1 cellular context compared by ENCODE assay signal in the genomic region with DNA sequence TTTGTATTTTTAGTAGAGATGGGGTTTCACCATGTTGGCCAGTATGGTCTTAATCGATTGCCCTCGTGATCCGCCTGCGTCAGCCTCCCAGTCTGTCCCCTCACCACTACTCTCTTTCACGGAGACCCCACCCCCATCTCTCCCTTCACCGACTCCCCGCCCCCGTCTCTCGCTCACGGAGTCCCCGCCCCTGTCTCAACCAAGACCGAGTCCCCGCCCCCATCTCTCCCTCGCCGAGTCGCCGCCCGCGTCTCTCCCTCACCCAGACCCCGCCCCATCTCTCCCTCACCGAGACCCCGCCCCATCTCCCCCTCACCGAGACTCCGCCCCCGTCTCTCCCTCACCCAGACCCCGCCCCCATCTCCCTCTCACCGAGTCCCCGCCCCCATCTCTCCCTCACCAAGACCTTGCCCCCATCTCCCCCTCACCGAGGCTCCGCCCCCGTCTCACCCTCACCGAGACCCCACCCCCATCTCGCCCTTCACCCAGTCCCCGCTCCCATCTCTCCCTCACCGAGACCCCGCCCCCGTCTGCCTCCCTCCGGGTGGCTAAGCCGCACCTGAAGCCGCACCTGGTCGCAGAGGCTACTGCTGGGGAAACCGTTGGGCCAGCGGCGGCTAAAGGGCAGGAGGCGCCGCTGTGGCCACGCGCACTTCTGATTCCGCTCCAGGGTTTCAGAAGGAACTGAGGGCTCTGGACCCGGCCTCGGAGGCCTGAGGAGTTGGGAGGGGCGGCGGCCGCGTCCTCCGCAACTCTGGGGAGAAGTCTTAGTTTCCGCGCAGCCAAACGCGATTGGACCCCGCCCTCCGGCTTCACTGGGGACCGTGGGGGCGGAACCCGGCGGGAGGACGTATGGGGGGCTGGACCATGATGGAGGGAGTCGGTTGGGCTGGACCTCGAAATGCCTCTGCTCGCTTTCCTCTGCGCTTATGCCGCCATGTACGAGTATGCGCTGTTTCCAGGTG.
TF ChIP-seq lines count a peak whose summit lies in the region.

No MANE protein-coding gene starts in this region.

TF ChIP-seq in K562, 482 proteins besides CTCF, POLR2A, EP300 and RAD21 (continued from another document):
- TF ChIP-seq ZNF444 (CRISPR knock-in tag; IDR thresholded peaks at IDR 0.05) (no peak), ZNF586 (CRISPR knock-in tag; conservative IDR thresholded peaks at IDR 0.05) (no peak), ARHGAP35 (IDR thresholded peaks at IDR 0.05; ENCODE audit: partially characterized antibody) (no peak), FOXP4 (CRISPR knock-in tag; IDR thresholded peaks at IDR 0.05; ENCODE audit: borderline replicate concordance) (no peak), HMGN3 (IDR thresholded peaks at IDR 0.05; ENCODE audit: borderline replicate concordance, extremely low read depth, insufficient read length, low read depth, low read length) (peak; percentile 90), HDAC1 (IDR thresholded peaks at IDR 0.05) (peak in 1 of 2 experiments; percentile 91; a peak in 2 of 4 replicates), ZNF436 (CRISPR knock-in tag; IDR thresholded peaks at IDR 0.05) (no peak), ZNF23 (CRISPR knock-in tag; IDR thresholded peaks at IDR 0.05) (no peak), SMARCA4 (IDR thresholded peaks at IDR 0.05) (peak; percentile 40; the same call in 1 of the 2 replicates), RBM14 (IDR thresholded peaks at IDR 0.05; ENCODE audit: borderline replicate concordance, insufficient read depth, low read depth, low read length) (no peak), KDM5B (IDR thresholded peaks at IDR 0.05; ENCODE audit: insufficient replicate concordance, low read depth, low read length) (peak; percentile 83), MCM7 (IDR thresholded peaks at IDR 0.05) (no peak), STAT5A (IDR thresholded peaks at IDR 0.05; ENCODE audit: borderline replicate concordance, low read length) (no peak), HDAC2 (IDR thresholded peaks at IDR 0.05) (peak; percentile 67; the same call in 1 of the 2 replicates), KLF16 (IDR thresholded peaks at IDR 0.05) (no peak), POLR3A (IDR thresholded peaks at IDR 0.05; ENCODE audit: borderline replicate concordance, extremely low read depth, insufficient read depth, insufficient read length) (no peak), NCOR1 (IDR thresholded peaks at IDR 0.05) (peak; percentile 15; the same call in 1 of the 2 replicates), CAMTA2 (CRISPR knock-in tag; conservative IDR thresholded peaks at IDR 0.05) (no peak), SMC3 (conservative IDR thresholded peaks at IDR 0.05; ENCODE audit: insufficient read depth, low read depth, low read length) (no peak), LCOR (CRISPR knock-in tag; IDR thresholded peaks at IDR 0.05) (0 out of 2 replicates have a peak, but pooled peaks have one; percentile 47), ZNF277 (CRISPR knock-in tag; IDR thresholded peaks at IDR 0.05; ENCODE audit: borderline replicate concordance) (no peak), HNRNPH1 (optimal IDR thresholded peaks at IDR 0.05; ENCODE audit: low read depth, low read length) (no peak), ZBTB43 (CRISPR knock-in tag; IDR thresholded peaks at IDR 0.05) (no peak), PATZ1 (CRISPR knock-in tag; IDR thresholded peaks at IDR 0.05; ENCODE audit: borderline replicate concordance) (no peak), RNF2 (IDR thresholded peaks at IDR 0.05) (0 out of 2 replicates have a peak, but pooled peaks have one; percentile 35), HCFC1 (IDR thresholded peaks at IDR 0.05; ENCODE audit: low read depth, low read length) (0 out of 2 replicates have a peak, but pooled peaks have one; percentile 30)
- TF ChIP-seq, protein P1, sequence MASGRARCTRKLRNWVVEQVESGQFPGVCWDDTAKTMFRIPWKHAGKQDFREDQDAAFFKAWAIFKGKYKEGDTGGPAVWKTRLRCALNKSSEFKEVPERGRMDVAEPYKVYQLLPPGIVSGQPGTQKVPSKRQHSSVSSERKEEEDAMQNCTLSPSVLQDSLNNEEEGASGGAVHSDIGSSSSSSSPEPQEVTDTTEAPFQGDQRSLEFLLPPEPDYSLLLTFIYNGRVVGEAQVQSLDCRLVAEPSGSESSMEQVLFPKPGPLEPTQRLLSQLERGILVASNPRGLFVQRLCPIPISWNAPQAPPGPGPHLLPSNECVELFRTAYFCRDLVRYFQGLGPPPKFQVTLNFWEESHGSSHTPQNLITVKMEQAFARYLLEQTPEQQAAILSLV (tag; IDR thresholded peaks at IDR 0.05) = no peak
- TF ChIP-seq, protein P2, sequence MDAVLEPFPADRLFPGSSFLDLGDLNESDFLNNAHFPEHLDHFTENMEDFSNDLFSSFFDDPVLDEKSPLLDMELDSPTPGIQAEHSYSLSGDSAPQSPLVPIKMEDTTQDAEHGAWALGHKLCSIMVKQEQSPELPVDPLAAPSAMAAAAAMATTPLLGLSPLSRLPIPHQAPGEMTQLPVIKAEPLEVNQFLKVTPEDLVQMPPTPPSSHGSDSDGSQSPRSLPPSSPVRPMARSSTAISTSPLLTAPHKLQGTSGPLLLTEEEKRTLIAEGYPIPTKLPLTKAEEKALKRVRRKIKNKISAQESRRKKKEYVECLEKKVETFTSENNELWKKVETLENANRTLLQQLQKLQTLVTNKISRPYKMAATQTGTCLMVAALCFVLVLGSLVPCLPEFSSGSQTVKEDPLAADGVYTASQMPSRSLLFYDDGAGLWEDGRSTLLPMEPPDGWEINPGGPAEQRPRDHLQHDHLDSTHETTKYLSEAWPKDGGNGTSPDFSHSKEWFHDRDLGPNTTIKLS (IDR thresholded peaks at IDR 0.05; ENCODE audit: borderline replicate concordance, low read depth) = peak; percentile 32; the same call in 1 of the 2 replicates
- TF ChIP-seq, protein P3, sequence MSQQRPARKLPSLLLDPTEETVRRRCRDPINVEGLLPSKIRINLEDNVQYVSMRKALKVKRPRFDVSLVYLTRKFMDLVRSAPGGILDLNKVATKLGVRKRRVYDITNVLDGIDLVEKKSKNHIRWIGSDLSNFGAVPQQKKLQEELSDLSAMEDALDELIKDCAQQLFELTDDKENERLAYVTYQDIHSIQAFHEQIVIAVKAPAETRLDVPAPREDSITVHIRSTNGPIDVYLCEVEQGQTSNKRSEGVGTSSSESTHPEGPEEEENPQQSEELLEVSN (IDR thresholded peaks at IDR 0.05; ENCODE audit: borderline replicate concordance in 1 of 2, extremely low read depth in 1 of 2, insufficient read depth in 1 of 2, insufficient read length in 1 of 2, low read depth in 1 of 2, low read length in 1 of 2, poor library complexity in 1 of 2, severe bottlenecking in 1 of 2) = peak in 1 of 2 experiments; percentile 50
